ENCODE assay signal across 9 cellular contexts in genomic region chr2:206915136-206915535, GRCh38. TPM values are rescaled to one million over a fixed set of nuclear protein-coding genes. Genes with fewer than 3 reads are reported as not detected.
A peak's percentile ranks its signal among the peaks of the same experiment; 100 is the strongest.
DNase-seq lines count a peak whose midpoint lies in the region; ATAC-seq and TF ChIP-seq lines count a peak whose summit lies in the region.
"Had no signal": no experiment of that assay in that cellular context is flagged by ENCODE, and none has a peak within 500 bp of the region (broad histone marks: within the 10 kb centered on the region; RNA-seq: fewer than 3 reads in every experiment).

No MANE protein-coding gene starts in this region.

- no peak overlapping the region for H2AK5ac ChIP-seq in H9 (ENCODE audit: insufficient read length, low read length)

- H3K27ac Mint-ChIP-seq in T-helper 17 cell (no peak overlapping the region), immature natural killer cell (no peak overlapping the region), H9 (no peak overlapping the region)

- no peak overlapping the region for H3K56ac ChIP-seq in H9 (ENCODE audit: insufficient read length, low read depth, low read length)

- DNase-seq in NB4 (ENCODE audit: low read depth) (peak; percentile 75), fibroblast of gingiva (ENCODE audit: low read depth) (peak; percentile 75), T-helper 17 cell (no peak), immature natural killer cell (no peak), H9 (no peak)

- H2BK120ac ChIP-seq in H9 (ENCODE audit: low read depth, low read length, poor library complexity, severe bottlenecking): no peak overlapping the region

- H2BK15ac ChIP-seq in H9 (ENCODE audit: low read depth, low read length): no peak overlapping the region

- H3K23ac ChIP-seq in H9 (ENCODE audit: insufficient read length, low read depth, low read length): no peak overlapping the region

- TF ChIP-seq CTCF in NB4 (IDR thresholded peaks at IDR 0.05; ENCODE audit: low read depth, low read length): no peak
- no peak for TF ChIP-seq CTCF in H9 (conservative IDR thresholded peaks at IDR 0.05)

- H2AFZ ChIP-seq in ACC112 (ENCODE audit: low read length, unreplicated experiment) (peak overlapping the region; percentile 60), H9 (ENCODE audit: low read length) (no peak overlapping the region)

- no peak overlapping the region for H4K5ac ChIP-seq in H9 (ENCODE audit: insufficient read length, low read depth, low read length)

- H3K9me3 Mint-ChIP-seq in immature natural killer cell (peaks cover 0 to 5% (median 4%) of the 10 kb centered on the region in 6 donors), H9 (peaks cover 2 to 4% of the 10 kb centered on the region in 2 experiments; a peak in 3 of 5 replicates)

- H3K79me1 ChIP-seq in H9 (ENCODE audit: insufficient read depth, low read depth, low read length, poor library complexity, severe bottlenecking): no peaks in the 10 kb centered on the region

- no peak for TF ChIP-seq POLR2A in NB4 (IDR thresholded peaks at IDR 0.05; ENCODE audit: extremely low read depth, insufficient read length)

- no peak overlapping the region for H3T11ph ChIP-seq in H9 (ENCODE audit: low read length)

- H3K4me3 ChIP-seq in ACC112 (ENCODE audit: low read depth, low read length) (peak overlapping the region; percentile 55; the same call in 1 of the 2 replicates), NB4 (ENCODE audit: low read depth, low read length) (no peak overlapping the region)

- H3K4me2 ChIP-seq in H9 (ENCODE audit: insufficient read depth, insufficient read length, low read length): no peak overlapping the region

- H3K79me2 ChIP-seq in ACC112 (ENCODE audit: control insufficient read depth, insufficient read depth, low read length, unreplicated experiment): no peaks in the 10 kb centered on the region
- no peaks in the 10 kb centered on the region for H3K79me2 ChIP-seq in H9 (ENCODE audit: insufficient read depth, low read length)

- no peak overlapping the region for H2BK5ac ChIP-seq in H9 (ENCODE audit: insufficient read length, low read length)

- no peaks in the 10 kb centered on the region for H3K23me2 ChIP-seq in H9 (ENCODE audit: insufficient read length, low read depth, low read length, poor library complexity, severe bottlenecking)

- H3K4me1 ChIP-seq in ACC112 (ENCODE audit: control insufficient read depth, insufficient read depth, low read length, unreplicated experiment): peaks cover 17% of the 10 kb centered on the region
- no peaks in the 10 kb centered on the region for H3K4me1 ChIP-seq in H9 (ENCODE audit: insufficient read depth, low read length)

- H3K14ac ChIP-seq in H9 (ENCODE audit: insufficient read depth, low read length): no peak overlapping the region

- H4K8ac ChIP-seq in H9 (replicated peaks; ENCODE audit: insufficient read length, low read depth, low read length): no peak overlapping the region

- no peak overlapping the region for H2BK12ac ChIP-seq in H9 (ENCODE audit: insufficient read length, low read depth, low read length)

- H3K4me3 Mint-ChIP-seq in T-helper 17 cell (no peak overlapping the region), immature natural killer cell (no peak overlapping the region), H9 (no peak overlapping the region)

- ATAC-seq in GM18870 (IDR thresholded peaks at IDR 0.05; ENCODE audit: unreplicated experiment) (peak; percentile 67), GM19324 (IDR thresholded peaks at IDR 0.05; ENCODE audit: low FRiP score, unreplicated experiment) (no peak), T-helper 17 cell (no peak)

- H3K4ac ChIP-seq in H9 (ENCODE audit: low read depth, low read length): no peak overlapping the region

- no peak overlapping the region for H4K91ac ChIP-seq in H9 (ENCODE audit: insufficient read length, low read depth, low read length)

- H3K4me1 Mint-ChIP-seq in T-helper 17 cell (no peaks in the 10 kb centered on the region), immature natural killer cell (no peaks in the 10 kb centered on the region), H9 (peaks cover 8 to 10% of the 10 kb centered on the region in 2 experiments)

- H3K27me3 ChIP-seq in ACC112 (ENCODE audit: insufficient read depth, low read length) (no peaks in the 10 kb centered on the region), H9 (ENCODE audit: insufficient read depth, low read length) (no peaks in the 10 kb centered on the region)

- H2BK20ac ChIP-seq in H9 (ENCODE audit: low read depth, low read length, poor library complexity, severe bottlenecking): no peak overlapping the region

- H3K36me3 Mint-ChIP-seq in T-helper 17 cell (ENCODE audit: low read depth) (no peaks in the 10 kb centered on the region), immature natural killer cell (no peaks in the 10 kb centered on the region), H9 (ENCODE audit: insufficient read depth in 1 of 3, low read depth in 3 of 3) (no peaks in the 10 kb centered on the region; a peak in 1 of 7 replicates)

- no peak overlapping the region for H3K18ac ChIP-seq in H9 (ENCODE audit: insufficient read length, low read depth, low read length)

- no CpG with 5 or more reads among the region's 1 CpG for WGBS in H9 (ENCODE audit: extremely low coverage, insufficient read length, low lambda C conversion rate)

- H4K20me1 ChIP-seq in H9 (ENCODE audit: control insufficient read depth, insufficient read depth, insufficient read length): no peaks in the 10 kb centered on the region

- H3K36me3 ChIP-seq in ACC112 (ENCODE audit: insufficient read depth, low read length): no peaks in the 10 kb centered on the region

- H3K9me3 ChIP-seq in T-helper 17 cell (ENCODE audit: control insufficient read depth, low read length, poor library complexity, severe bottlenecking) (no peaks in the 10 kb centered on the region), H9 (ENCODE audit: control insufficient read depth, low read depth, low read length) (no peaks in the 10 kb centered on the region)

- H3K9ac ChIP-seq in H9 (ENCODE audit: extremely low read depth, insufficient read length, low read length): no peak overlapping the region

- H3K27ac ChIP-seq in ACC112 (ENCODE audit: low read depth, low read length) (peak overlapping the region; percentile 78), H9 (ENCODE audit: insufficient read length, low read depth, low read length) (no peak overlapping the region)

- peaks cover 4% of the 10 kb centered on the region for H3K27me3 Mint-ChIP-seq in T-helper 17 cell
- no peaks in the 10 kb centered on the region for H3K27me3 Mint-ChIP-seq in immature natural killer cell (ENCODE audit: low read depth in 3 of 3)
- no peaks in the 10 kb centered on the region for H3K27me3 Mint-ChIP-seq in H9 (ENCODE audit: low read depth)

RNA-seq across cellular contexts. Expression of gene CPO, which starts 24.2 kb away (rescaled TPM):
- total RNA-seq in T-helper 17 cell (under 1 TPM in 1 of 2 donors, not detected in 1; 0.22 TPM), H9 (2021) (0.66 and 0.68 TPM in 2 replicates)
- polyA plus RNA-seq in immature natural killer cell: not detected
- total RNA-seq: temporal lobe had no signal

Comparison
In these comparisons a context has a peak if more than half of its experiments do, and no peak if none do; other contexts are left out.
1. DNase-seq: peak in NB4 (single experiment) and fibroblast of gingiva (single experiment); none in T-helper 17 cell (0 of 3), immature natural killer cell (0 of 3) and H9 (single experiment).